Comparison of ENCODE assay signal across 2 cellular contexts in genomic region chr3:51967384-51968174, GRCh38.
TF ChIP-seq lines count a peak whose summit lies in the region.

Gene PCBP4, minus strand, starts transcription at chr3:51967454. Its CDS starts 6,214 bp downstream, at chr3:51961240.

TF ChIP-seq in IMR-90, 13 proteins besides CTCF, POLR2A, EP300 and RAD21:
- TF ChIP-seq RFX5 (IDR thresholded peaks at IDR 0.05; ENCODE audit: low read depth, low read length) (no peak), CEBPB (IDR thresholded peaks at IDR 0.05; ENCODE audit: low read depth, low read length) (no peak), CHD1 (IDR thresholded peaks at IDR 0.05; ENCODE audit: low read depth, low read length) (no peak), FOS (IDR thresholded peaks at IDR 0.05; ENCODE audit: low read depth, low read length) (no peak), MAFK (IDR thresholded peaks at IDR 0.05; ENCODE audit: low read depth, low read length) (no peak), BHLHE40 (IDR thresholded peaks at IDR 0.05; ENCODE audit: low read depth, low read length) (no peak), SMC3 (IDR thresholded peaks at IDR 0.05; ENCODE audit: low read depth, low read length) (no peak), ELK1 (IDR thresholded peaks at IDR 0.05; ENCODE audit: borderline replicate concordance, low read depth, low read length) (no peak), MXI1 (IDR thresholded peaks at IDR 0.05; ENCODE audit: borderline replicate concordance, low read depth, low read length) (no peak), MAZ (IDR thresholded peaks at IDR 0.05; ENCODE audit: borderline replicate concordance, low read depth, low read length) (no peak), NFE2L2 (IDR thresholded peaks at IDR 0.05; ENCODE audit: low read depth, low read length) (no peak), RCOR1 (IDR thresholded peaks at IDR 0.05; ENCODE audit: insufficient replicate concordance, low read length) (no peak)
- TF ChIP-seq, protein P1, sequence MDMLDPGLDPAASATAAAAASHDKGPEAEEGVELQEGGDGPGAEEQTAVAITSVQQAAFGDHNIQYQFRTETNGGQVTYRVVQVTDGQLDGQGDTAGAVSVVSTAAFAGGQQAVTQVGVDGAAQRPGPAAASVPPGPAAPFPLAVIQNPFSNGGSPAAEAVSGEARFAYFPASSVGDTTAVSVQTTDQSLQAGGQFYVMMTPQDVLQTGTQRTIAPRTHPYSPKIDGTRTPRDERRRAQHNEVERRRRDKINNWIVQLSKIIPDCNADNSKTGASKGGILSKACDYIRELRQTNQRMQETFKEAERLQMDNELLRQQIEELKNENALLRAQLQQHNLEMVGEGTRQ (IDR thresholded peaks at IDR 0.05; ENCODE audit: low read depth, low read length) = no peak

TF ChIP-seq in endothelial cell of umbilical vein, 7 proteins besides CTCF, POLR2A, EP300 and RAD21:
- TF ChIP-seq MYC (IDR thresholded peaks at IDR 0.05; ENCODE audit: low read depth, low read length) (no peak), GATA2 (IDR thresholded peaks at IDR 0.05; ENCODE audit: insufficient read depth, insufficient read length, low read depth, low read length) (no peak), FOS (IDR thresholded peaks at IDR 0.05; ENCODE audit: borderline replicate concordance, insufficient read depth, low read length) (no peak), POLR2AphosphoS5 (IDR thresholded peaks at IDR 0.05; ENCODE audit: insufficient read depth, low read depth, low read length) (peak; percentile 70), EZH2 (IDR thresholded peaks at IDR 0.05; ENCODE audit: borderline replicate concordance, low read depth, low read length, severe bottlenecking) (no peak), MAX (IDR thresholded peaks at IDR 0.05; ENCODE audit: insufficient read depth, insufficient read length) (no peak)
